Comparison of ENCODE assay signal across 10 cellular contexts in genomic region chr9:134433101-134433500, GRCh38.
DNase-seq lines count a peak whose midpoint lies in the region; ATAC-seq, FAIRE-seq and TF ChIP-seq lines count a peak whose summit lies in the region.
"Had no signal": no experiment of that assay in that cellular context is flagged by ENCODE, and none has a peak within 500 bp of the region (broad histone marks: within the 10 kb centered on the region; RNA-seq: fewer than 3 reads in every experiment).

No MANE protein-coding gene starts in this region.

- TF ChIP-seq CTCF in GM10266 (IDR thresholded peaks at IDR 0.05; ENCODE audit: control insufficient read depth, insufficient read depth, low read depth, missing control alignments) = no peak

- H3K4me1 ChIP-seq in subcutaneous abdominal adipose tissue (ENCODE audit: control insufficient read depth in 5 of 5, insufficient read depth in 5 of 5, low read length in 5 of 5) = peaks cover 9 to 69% (median 59%) of the 10 kb centered on the region in 5 donors

- H3K27ac ChIP-seq in subcutaneous abdominal adipose tissue (ENCODE audit: low read depth, low read length) = peak overlapping the region; percentile 37
- H3K27ac ChIP-seq: SJCRH30 had no signal

- no peak overlapping the region for H3K4me3 ChIP-seq in subcutaneous abdominal adipose tissue (ENCODE audit: low read depth in 1 of 5, low read length in 5 of 5)
- H3K4me3 ChIP-seq: SJCRH30 had no signal

- no peaks in the 10 kb centered on the region for H3K9me3 ChIP-seq in subcutaneous abdominal adipose tissue (ENCODE audit: control insufficient read depth in 5 of 5, low read length in 5 of 5)
- H3K9me3 ChIP-seq: SJCRH30 had no signal

- TF ChIP-seq POLR2A in H54 (IDR thresholded peaks at IDR 0.05; ENCODE audit: low read depth, low read length) = no peak

- H3K36me3 ChIP-seq in subcutaneous abdominal adipose tissue (ENCODE audit: control insufficient read depth in 5 of 5, insufficient read depth in 5 of 5, low read length in 5 of 5) = peaks cover 0 to 63% (median 54%) of the 10 kb centered on the region in 5 donors
- H3K36me3 ChIP-seq: SJCRH30 had no signal

- DNase-seq in H54 (ENCODE audit: insufficient read length, low spot score) (peak; percentile 92), astrocyte of the hippocampus (ENCODE audit: low read depth, low spot score) (peak; percentile 68), glomerular visceral epithelial cell (ENCODE audit: extremely low spot score) (peak; percentile 67), 8988T (no peak), NOMO-1 treated with dmso at 0.1 percent for 144 hours (lab: John Stamatoyannopoulos, UW; ENCODE audit: unreplicated experiment) (no peak), GM10266 (ENCODE audit: extremely low spot score) (no peak)
- DNase-seq: DMS153, SJCRH30 had no signal

- ATAC-seq in GM19463 (IDR thresholded peaks at IDR 0.05; ENCODE audit: unreplicated experiment) = no peak

- no peak for FAIRE-seq in H54 (lab: Jason Lieb, UNC)

- H3K9ac ChIP-seq in subcutaneous abdominal adipose tissue (ENCODE audit: low read length in 5 of 5) = no peak overlapping the region

- H3K27me3 ChIP-seq in subcutaneous abdominal adipose tissue (ENCODE audit: control insufficient read depth in 5 of 5, insufficient read depth in 4 of 5, low read length in 5 of 5) = no peaks in the 10 kb centered on the region
- H3K27me3 ChIP-seq: SJCRH30 had no signal

Comparison
In these comparisons a context has a peak if more than half of its experiments do, and no peak if none do; other contexts are left out.
1. DNase-seq: peak in H54 (single experiment), astrocyte of the hippocampus (single experiment) and glomerular visceral epithelial cell (single experiment); none in 8988T (single experiment), NOMO-1 treated with dmso at 0.1 percent for 144 hours (single experiment) and GM10266 (single experiment).